Comparison of ENCODE assay signal across 9 cellular contexts in the genomic region with DNA sequence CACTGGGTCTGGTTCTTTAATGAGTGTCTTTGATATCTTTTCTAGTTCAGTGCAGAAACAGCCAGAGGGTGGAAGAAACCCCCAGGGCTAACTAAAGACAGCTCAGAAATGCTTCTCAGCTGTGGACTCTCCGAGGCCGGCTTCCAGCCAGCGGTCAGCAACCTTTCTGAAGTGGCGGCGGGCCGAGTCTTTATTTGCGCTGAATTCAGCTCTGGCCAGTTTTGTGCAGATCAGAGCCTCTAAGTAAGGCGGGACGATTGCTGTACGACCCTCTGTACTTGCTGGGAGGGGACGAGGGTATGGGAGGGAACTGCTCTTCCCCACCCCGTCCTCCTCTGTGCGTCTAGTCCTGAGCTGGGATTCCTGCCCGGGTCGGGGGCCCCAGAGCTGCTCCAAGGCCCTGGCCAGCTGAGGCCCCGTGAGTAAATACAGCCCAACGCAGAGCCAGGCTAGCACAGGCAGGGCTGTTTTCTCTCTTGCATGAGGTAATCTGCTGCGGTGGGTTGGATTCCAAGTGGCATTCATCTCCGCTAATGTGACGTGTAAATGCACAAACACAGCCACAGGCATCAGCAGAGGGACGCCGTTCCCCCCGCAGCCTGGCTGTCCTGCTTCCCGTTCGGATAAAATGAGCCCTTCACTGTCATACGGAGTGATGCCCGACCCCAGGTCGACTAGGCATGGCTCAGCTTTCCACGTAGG.
A peak's percentile ranks its signal among the peaks of the same experiment; 100 is the strongest.
DNase-seq lines count a peak whose midpoint lies in the region; ATAC-seq, FAIRE-seq and TF ChIP-seq lines count a peak whose summit lies in the region.
"Had no signal": no experiment of that assay in that cellular context is flagged by ENCODE, and none has a peak within 500 bp of the region (broad histone marks: within the 10 kb centered on the region; RNA-seq: fewer than 3 reads in every experiment).

No MANE protein-coding gene starts in this region.

- TF ChIP-seq POLR2A in body of pancreas (IDR thresholded peaks at IDR 0.05), result no peak
- no peak for TF ChIP-seq POLR2A in sigmoid colon (IDR thresholded peaks at IDR 0.05)

- TF ChIP-seq CTCF in body of pancreas (IDR thresholded peaks at IDR 0.05) (no peak), sigmoid colon (IDR thresholded peaks at IDR 0.05) (no peak)

- no peak for FAIRE-seq in urothelium cell line (lab: Jason Lieb, UNC)

- no peaks in the 10 kb centered on the region for H3K79me2 ChIP-seq in GM23248 (ENCODE audit: insufficient read depth)

- H4K20me1 ChIP-seq in GM23248 (ENCODE audit: insufficient read depth), result no peaks in the 10 kb centered on the region

- H3K36me3 ChIP-seq in GM23248 (ENCODE audit: low read depth) (no peaks in the 10 kb centered on the region; the same call in 1 of the 2 replicates), body of pancreas (replicated peaks in 1 of 2; ENCODE audit: insufficient read depth in 1 of 2, low read depth in 2 of 2) (no peaks in the 10 kb centered on the region), sigmoid colon (peaks cover 0 to 4% (median 0%) of the 10 kb centered on the region in 4 donors)

- in situ Hi-C loops in GM23248 (cut with MboI), result loop anchor here (25.0 kb wide), 1 partner anchor 542 kb away; a partner anchor contains a TSS

- TF ChIP-seq EP300 in sigmoid colon (IDR thresholded peaks at IDR 0.05), result no peak

- peaks cover 11% of the 10 kb centered on the region; the same call in 1 of the 2 replicates for H3K4me1 ChIP-seq in GM23248 (ENCODE audit: insufficient read depth)
- no peaks in the 10 kb centered on the region for H3K4me1 ChIP-seq in body of pancreas
- H3K4me1 ChIP-seq in sigmoid colon, result peaks cover 0 to 14% (median 6%) of the 10 kb centered on the region in 4 donors

- peak overlapping the region; percentile 71 for H2AFZ ChIP-seq in GM23248
- H2AFZ ChIP-seq: PC-9 had no signal

- H3K27ac ChIP-seq in GM23248 (peak overlapping the region; percentile 59), body of pancreas (peak overlapping the region in 2 of 4 donors; percentile 10 to 23), sigmoid colon (peak overlapping the region; percentile 68 to 76 (median 73))
- H3K27ac ChIP-seq: PC-9 had no signal

- peak; percentile 84 for ATAC-seq in body of pancreas

- H3K9me3 ChIP-seq in GM23248 (ENCODE audit: low read depth) (no peaks in the 10 kb centered on the region), body of pancreas (no peaks in the 10 kb centered on the region), sigmoid colon (no peaks in the 10 kb centered on the region)

- intact Hi-C loops in body of pancreas (cut with DNase I) (no loop called here), sigmoid colon (cut with DNase I) (loop anchor here (2.0 to 10.0 kb wide), 6 partner anchors 118 to 552 kb away; a partner anchor contains a TSS)

- H3K9ac ChIP-seq in GM23248, result peak overlapping the region; percentile 70

- H3K4me3 ChIP-seq in GM23248 (peak overlapping the region; percentile 34), body of pancreas (no peak overlapping the region), sigmoid colon (peak overlapping the region in 3 of 4 donors; percentile 26 to 42 (median 41))
- H3K4me3 ChIP-seq: PC-9 had no signal

- DNase-seq in GM23248 (peak; percentile 81), body of pancreas (peak; percentile 37 to 75 (median 70)), inferior parietal cortex (ENCODE audit: extremely low spot score) (peak; percentile 56), sigmoid colon (peak; percentile 88), NCI-H1048 (lab: John Stamatoyannopoulos, UW) (no peak), UCSD-AML1 (lab: John Stamatoyannopoulos, UW; ENCODE audit: unreplicated experiment) (no peak), NCI-H226 (no peak), urothelium cell line (ENCODE audit: low spot score) (no peak)
- DNase-seq: PC-9 had no signal

- WGBS in GM23248 (ENCODE audit: low coverage in 1 of 2, low lambda C conversion rate in 2 of 2, missing lambda C conversion rate in 2 of 2), 2 experiments, result 14 to 22% methylated on average over 29 of the region's 29 CpGs
- 44 to 56% methylated on average over 16 to 29 of the region's 29 CpGs for WGBS in body of pancreas, 2 donors
- WGBS in sigmoid colon, 2 donors, result 75 to 88% methylated on average over 29 of the region's 29 CpGs

- no peaks in the 10 kb centered on the region for H3K9me2 ChIP-seq in GM23248 (ENCODE audit: insufficient read depth)

- no peaks in the 10 kb centered on the region for H3F3A ChIP-seq in GM23248 (ENCODE audit: insufficient read depth)

- H3K27me3 ChIP-seq in GM23248 (replicated peaks; ENCODE audit: insufficient read depth) (no peaks in the 10 kb centered on the region), body of pancreas (no peaks in the 10 kb centered on the region), sigmoid colon (no peaks in the 10 kb centered on the region)

- H3K4me2 ChIP-seq in GM23248 (ENCODE audit: unreplicated experiment), result peak overlapping the region; percentile 66
- H3K4me2 ChIP-seq: PC-9 had no signal

Comparison
In these comparisons a context has a peak if more than half of its experiments do, and no peak if none do; other contexts are left out.
1. DNase-seq: peak in GM23248 (single experiment), body of pancreas (4 of 4), inferior parietal cortex (single experiment) and sigmoid colon (single experiment); none in NCI-H1048 (single experiment), UCSD-AML1 (single experiment), NCI-H226 (single experiment) and urothelium cell line (single experiment).
2. H3K4me3 ChIP-seq: peak in GM23248 (single experiment) and sigmoid colon (3 of 4); none in body of pancreas (0 of 2).